Comparison of ENCODE assay signal across 9 cellular contexts in the genomic region with DNA sequence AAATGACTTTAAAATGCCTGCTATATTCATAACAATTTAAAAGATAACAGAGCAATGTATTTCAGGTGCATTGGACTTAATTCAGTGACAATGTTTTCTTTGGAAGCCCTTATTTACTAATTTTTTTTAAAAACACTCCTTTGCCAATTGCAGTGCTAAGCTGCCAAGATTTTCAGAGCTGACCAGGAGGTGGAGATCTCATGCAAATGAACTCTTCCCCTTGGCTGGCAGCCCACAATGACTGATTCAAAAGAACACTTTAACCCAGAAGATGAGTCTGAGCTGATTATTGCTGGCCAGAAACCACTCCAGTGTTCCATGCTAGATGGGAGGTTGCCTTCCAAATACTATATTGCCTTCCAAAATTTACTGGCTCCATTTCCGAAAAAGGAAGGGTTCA.
A peak's percentile ranks its signal among the peaks of the same experiment; 100 is the strongest.
DNase-seq lines count a peak whose midpoint lies in the region; ATAC-seq and TF ChIP-seq lines count a peak whose summit lies in the region.
"Had no signal": no experiment of that assay in that cellular context is flagged by ENCODE, and none has a peak within 500 bp of the region (broad histone marks: within the 10 kb centered on the region; RNA-seq: fewer than 3 reads in every experiment).

No MANE protein-coding gene starts in this region.

- peak; percentile 18 for TF ChIP-seq CTCF in chondrocyte (IDR thresholded peaks at IDR 0.05)

- no peaks in the 10 kb centered on the region for H3K4me1 Mint-ChIP-seq in chondrocyte (ENCODE audit: low read depth)
- H3K4me1 Mint-ChIP-seq in T-cell: no peaks in the 10 kb centered on the region
- no peaks in the 10 kb centered on the region for H3K4me1 Mint-ChIP-seq in immature natural killer cell
- H3K4me1 Mint-ChIP-seq: activated naive CD8-positive, alpha-beta T cell treated with anti-CD3 and anti-CD28 coated beads, Interleukin-2, amount 10 ng/mL, durations not matched to agents 7 days and 5 days had no signal

- CTCF ChIA-PET in T-cell (lab: Charles Lee): no interaction called here

- H3K9me3 Mint-ChIP-seq in chondrocyte (ENCODE audit: low read depth): no peaks in the 10 kb centered on the region
- H3K9me3 Mint-ChIP-seq in T-cell: no peaks in the 10 kb centered on the region
- no peaks in the 10 kb centered on the region for H3K9me3 Mint-ChIP-seq in immature natural killer cell
- H3K9me3 Mint-ChIP-seq: activated naive CD8-positive, alpha-beta T cell treated with anti-CD3 and anti-CD28 coated beads, Interleukin-2, amount 10 ng/mL, durations not matched to agents 7 days and 5 days had no signal

- no peak overlapping the region for H3K4me3 Mint-ChIP-seq in chondrocyte (ENCODE audit: unreplicated experiment)
- H3K4me3 Mint-ChIP-seq in T-cell: no peak overlapping the region
- no peak overlapping the region for H3K4me3 Mint-ChIP-seq in immature natural killer cell
- H3K4me3 Mint-ChIP-seq: activated naive CD8-positive, alpha-beta T cell treated with anti-CD3 and anti-CD28 coated beads, Interleukin-2, amount 10 ng/mL, durations not matched to agents 7 days and 5 days had no signal

- POLR2A ChIA-PET in T-cell (lab: Charles Lee): no interaction called here

- H3K27me3 Mint-ChIP-seq in chondrocyte (ENCODE audit: low read depth): peaks cover 16% of the 10 kb centered on the region
- peaks cover 9 to 10% of the 10 kb centered on the region in 2 donors for H3K27me3 Mint-ChIP-seq in T-cell
- H3K27me3 Mint-ChIP-seq in immature natural killer cell (ENCODE audit: low read depth in 3 of 3): peaks cover 0 to 3% (median 0%) of the 10 kb centered on the region in 3 donors

- H3K36me3 Mint-ChIP-seq in chondrocyte (ENCODE audit: low read depth): no peaks in the 10 kb centered on the region
- no peaks in the 10 kb centered on the region for H3K36me3 Mint-ChIP-seq in T-cell
- H3K36me3 Mint-ChIP-seq in immature natural killer cell: no peaks in the 10 kb centered on the region
- H3K36me3 Mint-ChIP-seq: activated naive CD8-positive, alpha-beta T cell treated with anti-CD3 and anti-CD28 coated beads, Interleukin-2, amount 10 ng/mL, durations not matched to agents 7 days and 5 days had no signal

- DNase-seq in EL: peak; percentile 36
- peak; percentile 93 to 96 for DNase-seq in NCI-H446 (lab: John Stamatoyannopoulos, UW)
- DNase-seq in chondrocyte (ENCODE audit: low spot score): no peak
- DNase-seq in midbrain (lab: John Stamatoyannopoulos, UW): peak; percentile 89
- DNase-seq in T-cell: no peak
- no peak for DNase-seq in NOMO-1 treated with DMSO at 0.1 percent for 48 hours (lab: John Stamatoyannopoulos, UW; ENCODE audit: unreplicated experiment)
- no peak for DNase-seq in stimulated activated CD4-positive, alpha-beta T cell treated with anti-CD3 and anti-CD28 coated beads, Interleukin-4, amount 100 ng/mL, for 4 hours
- no peak for DNase-seq in immature natural killer cell
- DNase-seq: activated naive CD8-positive, alpha-beta T cell treated with anti-CD3 and anti-CD28 coated beads, Interleukin-2, amount 10 ng/mL, durations not matched to agents 7 days and 5 days had no signal

- H3K27ac Mint-ChIP-seq in chondrocyte (ENCODE audit: unreplicated experiment): no peak overlapping the region
- no peak overlapping the region for H3K27ac Mint-ChIP-seq in T-cell
- H3K27ac Mint-ChIP-seq in immature natural killer cell: no peak overlapping the region
- H3K27ac Mint-ChIP-seq: activated naive CD8-positive, alpha-beta T cell treated with anti-CD3 and anti-CD28 coated beads, Interleukin-2, amount 10 ng/mL, durations not matched to agents 7 days and 5 days had no signal

- ATAC-seq in T-cell (replicated peaks in 1 of 4): no peak

Comparison
In these comparisons a context has a peak if more than half of its experiments do, and no peak if none do; other contexts are left out.
1. DNase-seq: peak in EL (single experiment), NCI-H446 (2 of 2) and midbrain (single experiment); none in chondrocyte (single experiment), T-cell (0 of 34), NOMO-1 treated with DMSO at 0.1 percent for 48 hours (single experiment), stimulated activated CD4-positive, alpha-beta T cell treated with anti-CD3 and anti-CD28 coated beads, Interleukin-4, amount 100 ng/mL, for 4 hours (0 of 2) and immature natural killer cell (0 of 3).